2 cellular contexts compared by ENCODE assay signal in genomic region chr15:84852212-84852611, GRCh38.
TF ChIP-seq lines count a peak whose summit lies in the region.

No MANE protein-coding gene starts in this region.

TF ChIP-seq in HepG2, 621 proteins besides CTCF, POLR2A, EP300 and RAD21:
- no peak for TF ChIP-seq ZNF367 (CRISPR knock-in tag; IDR thresholded peaks at IDR 0.05; ENCODE audit: borderline replicate concordance)
- TF ChIP-seq ZFP91 (CRISPR knock-in tag; IDR thresholded peaks at IDR 0.05; ENCODE audit: borderline replicate concordance): no peak
- no peak for TF ChIP-seq TBL1XR1 (IDR thresholded peaks at IDR 0.05; ENCODE audit: borderline replicate concordance, low read length, partially characterized antibody)
- TF ChIP-seq FIP1L1 (IDR thresholded peaks at IDR 0.05; ENCODE audit: borderline replicate concordance, insufficient read depth, low read depth, low read length): no peak
- TF ChIP-seq GTF3A (CRISPR knock-in tag; conservative IDR thresholded peaks at IDR 0.05): no peak
- TF ChIP-seq GATAD2A (CRISPR knock-in tag; IDR thresholded peaks at IDR 0.05): no peak
- no peak for TF ChIP-seq ZFP36L1 (CRISPR knock-in tag; IDR thresholded peaks at IDR 0.05)
- TF ChIP-seq NAIF1 (CRISPR knock-in tag; IDR thresholded peaks at IDR 0.05; ENCODE audit: borderline replicate concordance): no peak

TF ChIP-seq in K562, 482 proteins besides CTCF, POLR2A, EP300 and RAD21:
- TF ChIP-seq ZNF609 (CRISPR knock-in tag; IDR thresholded peaks at IDR 0.05; ENCODE audit: borderline replicate concordance) (no peak), USF2 (CRISPR knock-in tag; IDR thresholded peaks at IDR 0.05) (no peak), RAD51 (IDR thresholded peaks at IDR 0.05; ENCODE audit: borderline replicate concordance, low read depth) (no peak), ZNF134 (CRISPR knock-in tag; conservative IDR thresholded peaks at IDR 0.05) (no peak), ZNF384 (IDR thresholded peaks at IDR 0.05; ENCODE audit: low read depth, low read length) (no peak), MBD1 (CRISPR knock-in tag; IDR thresholded peaks at IDR 0.05) (no peak), MYBL2 (IDR thresholded peaks at IDR 0.05; ENCODE audit: low read depth) (no peak), MYBL2 (CRISPR knock-in tag; IDR thresholded peaks at IDR 0.05; ENCODE audit: borderline replicate concordance) (no peak), E2F6 (IDR thresholded peaks at IDR 0.05; ENCODE audit: borderline replicate concordance in 1 of 2, extremely low read depth in 1 of 2, insufficient read depth in 1 of 2, insufficient read length in 1 of 2, low read depth in 1 of 2, low read length in 1 of 2, poor library complexity in 1 of 2, severe bottlenecking in 1 of 2) (no peak), SETDB1 (IDR thresholded peaks at IDR 0.05; ENCODE audit: low read length) (no peak), POLR2H (tag; IDR thresholded peaks at IDR 0.05; ENCODE audit: low read depth) (no peak), STAG1 (CRISPR knock-in tag; IDR thresholded peaks at IDR 0.05; ENCODE audit: borderline replicate concordance) (no peak), KAT2B (IDR thresholded peaks at IDR 0.05; ENCODE audit: low read depth, low read length) (no peak), MCM2 (IDR thresholded peaks at IDR 0.05; ENCODE audit: low read depth) (no peak), SMARCE1 (IDR thresholded peaks at IDR 0.05) (no peak), XRCC3 (IDR thresholded peaks at IDR 0.05) (no peak), SIN3A (IDR thresholded peaks at IDR 0.05; ENCODE audit: borderline replicate concordance in 2 of 2, control insufficient read depth in 1 of 2, low read depth in 2 of 2, low read length in 2 of 2) (no peak), RBBP5 (IDR thresholded peaks at IDR 0.05; ENCODE audit: borderline replicate concordance, insufficient read depth, low read length, poor library complexity, severe bottlenecking) (no peak), KDM5B (IDR thresholded peaks at IDR 0.05; ENCODE audit: insufficient replicate concordance, low read depth, low read length) (no peak)
